In genomic region chr7:106367018-106367420, GRCh38 we compare ENCODE assay signal across 8 cellular contexts.
DNase-seq lines count a peak whose midpoint lies in the region; TF ChIP-seq lines count a peak whose summit lies in the region.

No MANE protein-coding gene starts in this region.

- no peak for TF ChIP-seq POLR2A in Peyer's patch (IDR thresholded peaks at IDR 0.05)

- TF ChIP-seq CTCF in AG04449 (IDR thresholded peaks at IDR 0.05; ENCODE audit: insufficient read depth, low read length, missing control alignments): peak; percentile 44
- TF ChIP-seq CTCF in GM12873 (IDR thresholded peaks at IDR 0.05; ENCODE audit: insufficient read depth, low read depth, low read length, missing control alignments): peak; percentile 49
- 0 out of 2 replicates have a peak, but pooled peaks have one; percentile 21 for TF ChIP-seq CTCF in PC-9 (conservative IDR thresholded peaks at IDR 0.05)
- peak; percentile 49 for TF ChIP-seq CTCF in fibroblast of pulmonary artery (IDR thresholded peaks at IDR 0.05; ENCODE audit: low read length, missing control alignments)
- peak in 3 of 6 experiments; percentile 14 to 33 (median 22) for TF ChIP-seq CTCF in Peyer's patch (IDR thresholded peaks at IDR 0.05)
- no peak for TF ChIP-seq CTCF in GM13976 (IDR thresholded peaks at IDR 0.05; ENCODE audit: borderline replicate concordance, control extremely low read depth, extremely low read depth, insufficient read depth, missing control alignments)

- no peaks in the 10 kb centered on the region for H3K79me2 ChIP-seq in PC-9 (ENCODE audit: low read depth)

- POLR2A ChIA-PET in AG04449 (lab: Yijun Ruan, JAX): no interaction called here
- POLR2A ChIA-PET in PC-9 (lab: Charles Lee; ENCODE audit: unreplicated experiment): interaction anchor here (0.6 kb wide), 1 partner anchor 424 kb away, joined by 16 read pairs; no protein-coding TSS in a partner anchor

- peaks cover 29% of the 10 kb centered on the region for H3F3A ChIP-seq in PC-9 (ENCODE audit: insufficient read depth, low read depth)

- H3K4me2 ChIP-seq in PC-9: no peak overlapping the region

- no peak overlapping the region for H2AFZ ChIP-seq in PC-9

- H3K4me1 ChIP-seq in PC-9 (replicated peaks; ENCODE audit: insufficient read depth) (peaks cover 54% of the 10 kb centered on the region), Peyer's patch (no peaks in the 10 kb centered on the region)

- no peaks in the 10 kb centered on the region for H4K20me1 ChIP-seq in PC-9 (ENCODE audit: insufficient read depth)

- intact Hi-C loops in PC-9 (cut with micrococcal nuclease; ENCODE audit: unreplicated experiment): loop anchor here (5.0 kb wide), 1 partner anchor 190 kb away; no protein-coding TSS in a partner anchor

- no peaks in the 10 kb centered on the region for H3K9me2 ChIP-seq in PC-9 (ENCODE audit: insufficient read depth)

- peaks cover 52% of the 10 kb centered on the region for H3K9me3 ChIP-seq in PC-9 (ENCODE audit: insufficient read depth, low read depth)
- no peaks in the 10 kb centered on the region for H3K9me3 ChIP-seq in Peyer's patch

- DNase-seq in AG04449 (ENCODE audit: low read depth, low spot score) (no peak), PC-9 (no peak), fibroblast of pulmonary artery (ENCODE audit: low read depth) (peak; percentile 62), Peyer's patch (no peak), cerebellar nuclear complex (lab: John Stamatoyannopoulos, UW) (no peak), GM13976 (ENCODE audit: low spot score) (no peak)
- no peak for DNase-seq in activated CD8-positive, alpha-beta memory T cell treated with anti-CD3 and anti-CD28 coated beads, Interleukin-2, amount 50 U/mL, for 4 hours

- H3K4me3 ChIP-seq in AG04449 (ENCODE audit: low read depth, low read length): no peak overlapping the region
- H3K4me3 ChIP-seq in PC-9: no peak overlapping the region
- no peak overlapping the region for H3K4me3 ChIP-seq in fibroblast of pulmonary artery (replicated peaks; ENCODE audit: low read depth, low read length)
- no peak overlapping the region for H3K4me3 ChIP-seq in Peyer's patch

- H3K27me3 ChIP-seq in PC-9 (ENCODE audit: insufficient read depth, low read depth): no peaks in the 10 kb centered on the region
- no peaks in the 10 kb centered on the region for H3K27me3 ChIP-seq in Peyer's patch

- H3K27ac ChIP-seq in PC-9: peak overlapping the region; percentile 99
- no peak overlapping the region for H3K27ac ChIP-seq in Peyer's patch

- no TSS peak for BruUV-seq in PC-9 (replicated peaks; lab: Mats Ljungman, UMichigan)

- H3K36me3 ChIP-seq in PC-9 (ENCODE audit: low read depth) (0 out of 2 replicates have a peak, but pooled peaks cover 10% of the 10 kb centered on the region), Peyer's patch (no peaks in the 10 kb centered on the region)

- in situ Hi-C loops in GM13976 (cut with MboI; ENCODE audit: low sequenced_read_pairs, unreplicated experiment): no loop called here

- CTCF ChIA-PET in AG04449 (lab: Yijun Ruan, JAX): interaction anchor here (0.6 to 3.6 kb wide), 7 partner anchors 23 to 200 kb away, joined by 3 to 20 read pairs (median 4); no protein-coding TSS in a partner anchor
- CTCF ChIA-PET in PC-9 (lab: Charles Lee): no interaction called here
